15 cellular contexts compared by ENCODE assay signal in the genomic region with DNA sequence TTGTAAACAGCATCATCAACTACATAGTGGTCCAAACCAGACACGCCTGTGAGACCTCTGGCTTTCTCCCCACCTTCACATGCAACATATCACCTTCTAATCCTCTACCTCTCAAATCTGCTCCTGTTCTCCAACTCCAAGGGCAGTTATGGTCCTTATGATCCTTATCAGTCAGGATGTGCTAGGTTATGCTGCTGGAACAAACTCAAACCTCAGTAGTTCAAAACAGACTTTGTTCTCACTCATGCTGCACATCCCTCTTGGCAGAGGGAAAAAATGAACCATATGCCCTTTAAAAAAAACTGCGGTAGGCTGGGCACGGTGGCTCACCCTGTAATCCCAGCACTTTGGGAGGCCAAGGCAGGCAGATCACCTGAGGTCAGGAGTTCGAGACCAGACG.
DNase-seq lines count a peak whose midpoint lies in the region; ATAC-seq and TF ChIP-seq lines count a peak whose summit lies in the region.
"Had no signal": no experiment of that assay in that cellular context is flagged by ENCODE, and none has a peak within 500 bp of the region (broad histone marks: within the 10 kb centered on the region; RNA-seq: fewer than 3 reads in every experiment).

No MANE protein-coding gene starts in this region.

- no peaks in the 10 kb centered on the region for H3K27me3 Mint-ChIP-seq in activated naive CD4-positive, alpha-beta T cell treated with anti-CD3 and anti-CD28 coated beads, Interleukin-2, amount 50 U/mL, for 24 hours
- H3K27me3 Mint-ChIP-seq in Caco-2 (ENCODE audit: insufficient read depth, unreplicated experiment), result no peaks in the 10 kb centered on the region
- no peaks in the 10 kb centered on the region for H3K27me3 Mint-ChIP-seq in activated T-helper 17 cell treated with anti-CD3 and anti-CD28 coated beads, Interleukin-2, amount 50 U/mL, for 72 hours
- H3K27me3 Mint-ChIP-seq: CD4-positive, alpha-beta T cell had no signal

- intact Hi-C loops in Caco-2 (cut with micrococcal nuclease; ENCODE audit: unreplicated experiment), result no loop called here

- H3F3A ChIP-seq in GM23248 (ENCODE audit: insufficient read depth), result peaks cover 48% of the 10 kb centered on the region

- H3K4me2 ChIP-seq in mesenchymal stem cell (ENCODE audit: low read length, poor library complexity, severe bottlenecking) (no peak overlapping the region), GM23248 (ENCODE audit: unreplicated experiment) (no peak overlapping the region)

- CTCF ChIA-PET in Caco-2 (lab: Charles Lee), result no interaction called here

- peak overlapping the region; percentile 14 for H4K8ac ChIP-seq in mesenchymal stem cell (ENCODE audit: low read length)

- no peak overlapping the region for H4K91ac ChIP-seq in mesenchymal stem cell (ENCODE audit: low read length)

- H3K4me1 ChIP-seq in Caco-2 (no peaks in the 10 kb centered on the region), mesenchymal stem cell (ENCODE audit: control insufficient read depth, insufficient read depth, low read depth, low read length) (peaks cover 23% of the 10 kb centered on the region), GM23248 (ENCODE audit: insufficient read depth) (peaks cover 18% of the 10 kb centered on the region)

- no peaks in the 10 kb centered on the region for H3K9me2 ChIP-seq in GM23248 (ENCODE audit: insufficient read depth)

- H2AFZ ChIP-seq in mesenchymal stem cell (ENCODE audit: low read depth, low read length), result no peak overlapping the region
- H2AFZ ChIP-seq in GM23248, result no peak overlapping the region

- H3K27ac Mint-ChIP-seq in activated naive CD4-positive, alpha-beta T cell treated with anti-CD3 and anti-CD28 coated beads, Interleukin-2, amount 50 U/mL, for 24 hours, result peak overlapping the region; percentile 75
- peak overlapping the region; percentile 17 for H3K27ac Mint-ChIP-seq in Caco-2 (ENCODE audit: unreplicated experiment)
- H3K27ac Mint-ChIP-seq in activated T-helper 17 cell treated with anti-CD3 and anti-CD28 coated beads, Interleukin-2, amount 50 U/mL, for 72 hours, result peak overlapping the region; percentile 10

- H2BK120ac ChIP-seq in mesenchymal stem cell (ENCODE audit: low read depth, low read length), result no peak overlapping the region

- H3K4me3 ChIP-seq in Caco-2 (ENCODE audit: low read depth, low read length) (no peak overlapping the region), mesenchymal stem cell (ENCODE audit: insufficient read depth in 1 of 2, low read depth in 1 of 2, low read length in 2 of 2) (no peak overlapping the region), GM23248 (no peak overlapping the region), foreskin fibroblast (ENCODE audit: low read depth in 1 of 2, low read length in 2 of 2) (no peak overlapping the region)

- POLR2A ChIA-PET in Caco-2 (lab: Charles Lee), result no interaction called here

- no peaks in the 10 kb centered on the region for H4K20me1 ChIP-seq in GM23248 (ENCODE audit: insufficient read depth)

- H3K27me3 ChIP-seq in Caco-2 (replicated peaks; ENCODE audit: control insufficient read depth, insufficient read depth, low read length) (no peaks in the 10 kb centered on the region), mesenchymal stem cell (ENCODE audit: control insufficient read depth in 1 of 2, insufficient read depth in 1 of 2, low read length in 2 of 2) (no peaks in the 10 kb centered on the region), GM23248 (replicated peaks; ENCODE audit: insufficient read depth) (no peaks in the 10 kb centered on the region)
- H3K27me3 ChIP-seq: BE2C had no signal

- no peak overlapping the region for H3K4me3 Mint-ChIP-seq in activated naive CD4-positive, alpha-beta T cell treated with anti-CD3 and anti-CD28 coated beads, Interleukin-2, amount 50 U/mL, for 24 hours
- no peak overlapping the region for H3K4me3 Mint-ChIP-seq in Caco-2 (ENCODE audit: unreplicated experiment)
- no peak overlapping the region for H3K4me3 Mint-ChIP-seq in activated T-helper 17 cell treated with anti-CD3 and anti-CD28 coated beads, Interleukin-2, amount 50 U/mL, for 72 hours
- H3K4me3 Mint-ChIP-seq: CD4-positive, alpha-beta T cell; H9 had no signal

- H3K23ac ChIP-seq in mesenchymal stem cell (ENCODE audit: low read length in 2 of 2), result no peak overlapping the region

- H3K36me3 ChIP-seq in Caco-2 (ENCODE audit: control insufficient read depth, insufficient read depth, low read length) (peaks cover 4% of the 10 kb centered on the region; the same call in 1 of the 2 replicates), mesenchymal stem cell (ENCODE audit: control insufficient read depth in 1 of 2, insufficient read depth in 2 of 2, low read depth in 1 of 2, low read length in 2 of 2) (peaks cover 40 to 75% of the 10 kb centered on the region in 2 experiments), GM23248 (ENCODE audit: low read depth) (no peaks in the 10 kb centered on the region; the same call in 1 of the 2 replicates)

- peaks cover 23% of the 10 kb centered on the region for H3K79me2 ChIP-seq in GM23248 (ENCODE audit: insufficient read depth)

- no peak overlapping the region for H2AK5ac ChIP-seq in mesenchymal stem cell (ENCODE audit: low read length, severe bottlenecking)

- H3K4me1 Mint-ChIP-seq in activated naive CD4-positive, alpha-beta T cell treated with anti-CD3 and anti-CD28 coated beads, Interleukin-2, amount 50 U/mL, for 24 hours, result peaks cover 70% of the 10 kb centered on the region
- no peaks in the 10 kb centered on the region for H3K4me1 Mint-ChIP-seq in Caco-2 (ENCODE audit: low read depth, unreplicated experiment)
- peaks cover 29% of the 10 kb centered on the region for H3K4me1 Mint-ChIP-seq in activated T-helper 17 cell treated with anti-CD3 and anti-CD28 coated beads, Interleukin-2, amount 50 U/mL, for 72 hours

- no peak overlapping the region for H3K18ac ChIP-seq in mesenchymal stem cell (ENCODE audit: low read depth in 1 of 2, low read length in 2 of 2)

- BruUV-seq in Caco-2 (replicated peaks; lab: Mats Ljungman, UMichigan), result no TSS peak

- 91% methylated on average over 5 of the region's 5 CpGs for WGBS in mesenchymal stem cell
- 77 to 81% methylated on average over 5 of the region's 5 CpGs for WGBS in GM23248 (ENCODE audit: low coverage in 1 of 2, low lambda C conversion rate in 2 of 2, missing lambda C conversion rate in 2 of 2), 2 experiments

- in situ Hi-C loops in GM23248 (cut with MboI), result no loop called here

- H3K27ac ChIP-seq in mesenchymal stem cell (ENCODE audit: low read length, poor library complexity, severe bottlenecking) (no peak overlapping the region), GM23248 (no peak overlapping the region)
- H3K27ac ChIP-seq: 22Rv1 had no signal

- H3K14ac ChIP-seq in mesenchymal stem cell (ENCODE audit: low read length in 2 of 2), result no peak overlapping the region

- H3K9me3 Mint-ChIP-seq in activated naive CD4-positive, alpha-beta T cell treated with anti-CD3 and anti-CD28 coated beads, Interleukin-2, amount 50 U/mL, for 24 hours, result no peaks in the 10 kb centered on the region
- H3K9me3 Mint-ChIP-seq in Caco-2 (ENCODE audit: unreplicated experiment), result no peaks in the 10 kb centered on the region
- H3K9me3 Mint-ChIP-seq in activated T-helper 17 cell treated with anti-CD3 and anti-CD28 coated beads, Interleukin-2, amount 50 U/mL, for 72 hours, result no peaks in the 10 kb centered on the region
- H3K9me3 Mint-ChIP-seq: CD4-positive, alpha-beta T cell; H9 had no signal

- no peak for ATAC-seq in activated T-helper 17 cell treated with anti-CD3 and anti-CD28 coated beads, Interleukin-2, amount 50 U/mL, for 72 hours (replicated peaks)

- H2BK12ac ChIP-seq in mesenchymal stem cell (ENCODE audit: low read length in 2 of 2), result no peak overlapping the region

- no peak overlapping the region for H2BK15ac ChIP-seq in mesenchymal stem cell (ENCODE audit: low read depth, poor library complexity, severe bottlenecking)

- H3K9ac ChIP-seq in mesenchymal stem cell (ENCODE audit: low read length) (no peak overlapping the region), GM23248 (no peak overlapping the region)

- no peak overlapping the region for H2BK5ac ChIP-seq in mesenchymal stem cell (ENCODE audit: low read depth, low read length, poor library complexity, severe bottlenecking)

- H3K9me3 ChIP-seq in Caco-2 (no peaks in the 10 kb centered on the region), mesenchymal stem cell (ENCODE audit: control insufficient read depth, low read length) (no peaks in the 10 kb centered on the region), GM23248 (ENCODE audit: low read depth) (no peaks in the 10 kb centered on the region)
- H3K9me3 ChIP-seq: BE2C had no signal

- no peak overlapping the region for H3K4ac ChIP-seq in mesenchymal stem cell (ENCODE audit: low read depth in 1 of 2, low read length in 2 of 2)

- peaks cover 21% of the 10 kb centered on the region for H3K79me1 ChIP-seq in mesenchymal stem cell (replicated peaks; ENCODE audit: low read length, poor library complexity, severe bottlenecking)

- peaks cover 12% of the 10 kb centered on the region for H3K36me3 Mint-ChIP-seq in activated naive CD4-positive, alpha-beta T cell treated with anti-CD3 and anti-CD28 coated beads, Interleukin-2, amount 50 U/mL, for 24 hours
- H3K36me3 Mint-ChIP-seq in Caco-2 (ENCODE audit: insufficient read depth, unreplicated experiment), result peaks cover 56% of the 10 kb centered on the region
- peaks cover 86% of the 10 kb centered on the region for H3K36me3 Mint-ChIP-seq in activated T-helper 17 cell treated with anti-CD3 and anti-CD28 coated beads, Interleukin-2, amount 50 U/mL, for 72 hours (ENCODE audit: low read depth)

- DNase-seq in activated naive CD4-positive, alpha-beta T cell (lab: John Stamatoyannopoulos, UW), result no peak
- no peak for DNase-seq in Caco-2
- DNase-seq in mesenchymal stem cell, result no peak
- no peak for DNase-seq in stimulated activated CD4-positive, alpha-beta T cell treated with anti-CD3 and anti-CD28 coated beads, Interleukin-15, amount 100 ng/mL, for 24 hours
- no peak for DNase-seq in GM23248
- DNase-seq in foreskin fibroblast, result no peak
- DNase-seq: BE2C; Calu3; CD4-positive, alpha-beta T cell; DMS79 treated with DMSO at 0.1 percent for 48 hours; GF-D8; H9 had no signal

- TF ChIP-seq CTCF in Caco-2 (IDR thresholded peaks at IDR 0.05; ENCODE audit: insufficient read depth in 1 of 2, low read depth in 1 of 2, low read length in 1 of 2, severe bottlenecking in 1 of 2, unreplicated experiment in 1 of 2) (no peak), foreskin fibroblast (IDR thresholded peaks at IDR 0.05; ENCODE audit: low read depth, low read length) (no peak)

Comparison
In these comparisons a context has a peak if more than half of its experiments do, and no peak if none do; other contexts are left out.
1. H3K27ac Mint-ChIP-seq: peak in every context shown above with its lines; median percentile 75 in activated naive CD4-positive, alpha-beta T cell treated with anti-CD3 and anti-CD28 coated beads, Interleukin-2, amount 50 U/mL, for 24 hours; 17 in Caco-2; 10 in activated T-helper 17 cell treated with anti-CD3 and anti-CD28 coated beads, Interleukin-2, amount 50 U/mL, for 72 hours.